ENCODE assay signal across 35 cellular contexts in the genomic region with DNA sequence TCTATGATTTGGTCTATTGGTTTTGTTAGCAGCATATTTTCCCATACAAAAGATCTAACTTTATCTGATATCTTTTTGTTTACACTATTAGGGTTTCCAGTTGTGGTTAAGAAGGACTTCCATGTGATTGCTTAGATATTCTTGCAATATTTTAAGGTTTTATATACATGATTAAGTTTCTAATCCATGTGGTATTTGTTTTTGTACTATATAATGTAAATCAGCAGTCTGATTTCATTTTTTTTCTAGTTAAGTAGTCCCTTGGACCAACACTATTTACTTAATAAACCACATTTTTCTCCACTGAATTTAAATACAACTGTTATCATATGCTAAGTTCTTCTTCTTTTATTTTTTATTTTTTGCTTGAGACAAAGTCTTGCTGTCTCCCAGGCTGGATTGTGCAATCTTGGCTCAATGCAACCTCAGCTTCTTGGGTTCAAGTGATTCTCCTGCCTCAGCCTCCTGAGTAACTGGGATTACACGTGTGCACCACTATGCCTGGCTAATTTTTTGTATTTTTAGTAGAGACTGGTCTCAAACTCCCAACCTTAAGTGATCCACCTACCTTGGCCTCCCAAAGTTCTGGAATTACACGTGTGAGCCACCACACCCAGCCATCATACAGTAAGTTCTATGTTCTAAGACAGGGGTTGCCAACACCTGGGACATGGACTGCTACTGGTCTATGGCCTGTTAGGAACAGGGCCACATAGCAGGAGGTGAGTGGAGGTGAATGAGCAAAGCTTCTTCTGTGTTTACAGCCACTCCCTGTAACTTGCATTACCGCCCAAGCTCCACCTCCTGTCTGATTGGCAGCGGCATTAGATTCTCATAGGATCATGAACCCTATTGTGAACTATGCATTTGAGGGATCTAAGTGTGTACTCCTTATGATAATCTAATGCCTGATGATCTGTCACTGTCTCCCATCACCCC. TPM values are rescaled to one million over a fixed set of nuclear protein-coding genes. Genes with fewer than 3 reads are reported as not detected.
DNase-seq lines count a peak whose midpoint lies in the region; ATAC-seq, FAIRE-seq and TF ChIP-seq lines count a peak whose summit lies in the region.
"Had no signal": no experiment of that assay in that cellular context is flagged by ENCODE, and none has a peak within 500 bp of the region (broad histone marks: within the 10 kb centered on the region; RNA-seq: fewer than 3 reads in every experiment).

No MANE protein-coding gene starts in this region.

- H3K27ac Mint-ChIP-seq in Calu3 (ENCODE audit: unreplicated experiment): peak overlapping the region; percentile 35
- H3K27ac Mint-ChIP-seq: activated B cell treated with CpG ODN at 0.5 μM for 24 hours; activated CD4-positive, alpha-beta T cell treated with anti-CD3 and anti-CD28 coated beads, Interleukin-2, amount 10 ng/mL, durations not matched to agents 7 days and 5 days; activated CD8-positive, alpha-beta memory T cell treated with anti-CD3 and anti-CD28 coated beads, Interleukin-2, amount 10 ng/mL, durations not matched to agents 7 days and 5 days; activated naive CD8-positive, alpha-beta T cell treated with anti-CD3 and anti-CD28 coated beads, Interleukin-2, amount 50 U/mL, for 24 hours; B cell; brain; CD8-positive, alpha-beta memory T cell; neural progenitor cell had no signal

- TF ChIP-seq CTCF in Calu3 (IDR thresholded peaks at IDR 0.05; ENCODE audit: unreplicated experiment) (no peak), K562 (IDR thresholded peaks at IDR 0.05 in 2 of 3, conservative IDR thresholded peaks at IDR 0.05 in 1 of 3; ENCODE audit: insufficient read depth in 2 of 3, low read depth in 1 of 3, low read length in 3 of 3) (no peak), lower leg skin (IDR thresholded peaks at IDR 0.05) (no peak), ascending aorta (IDR thresholded peaks at IDR 0.05) (no peak)

- 31% methylated on average over 4 of the region's 4 CpGs for WGBS in K562 (ENCODE audit: insufficient coverage, low coverage, missing lambda C conversion rate)
- WGBS in lower leg skin, 2 donors: 83 to 91% methylated on average over 4 of the region's 4 CpGs

- H3K4me1 ChIP-seq in K562 (replicated peaks in 1 of 2; ENCODE audit: control insufficient read depth in 2 of 2, insufficient read depth in 2 of 2, low read length in 2 of 2) (peaks cover 0 to 6% of the 10 kb centered on the region in 2 experiments; a peak in 1 of 5 replicates), ascending aorta (no peaks in the 10 kb centered on the region)
- H3K4me1 ChIP-seq: neural progenitor cell, parathyroid adenoma had no signal

- CTCF ChIA-PET in Calu3 (lab: Charles Lee) (no interaction called here), K562 (lab: Yijun Ruan, JAX; ENCODE audit: low intra/inter-chr PET ratio) (no interaction called here)

- TF ChIP-seq EP300 in Ishikawa (IDR thresholded peaks at IDR 0.05; ENCODE audit: borderline replicate concordance) (no peak), K562 (IDR thresholded peaks at IDR 0.05; ENCODE audit: low read length) (no peak)

- no peak for TF ChIP-seq POLR2A in K562 (conservative IDR thresholded peaks at IDR 0.05)
- no peak for TF ChIP-seq POLR2A in lower leg skin (IDR thresholded peaks at IDR 0.05)

- H3K9me3 ChIP-seq in K562 (replicated peaks; ENCODE audit: control insufficient read depth, insufficient read depth, low read depth, low read length): no peaks in the 10 kb centered on the region
- no peaks in the 10 kb centered on the region for H3K9me3 ChIP-seq in ascending aorta
- H3K9me3 ChIP-seq: left lung, MG63, SJCRH30, thoracic aorta had no signal

- H3K4me2 ChIP-seq in K562 (ENCODE audit: insufficient read depth, low read length): no peak overlapping the region
- H3K4me2 ChIP-seq: neural progenitor cell, smooth muscle cell had no signal

- no peak overlapping the region for H3K4me3 Mint-ChIP-seq in Calu3 (ENCODE audit: low read depth, unreplicated experiment)
- H3K4me3 Mint-ChIP-seq: activated B cell treated with CpG ODN at 0.5 μM for 24 hours; activated CD4-positive, alpha-beta T cell treated with anti-CD3 and anti-CD28 coated beads, Interleukin-2, amount 10 ng/mL, durations not matched to agents 7 days and 5 days; activated CD8-positive, alpha-beta memory T cell treated with anti-CD3 and anti-CD28 coated beads, Interleukin-2, amount 10 ng/mL, durations not matched to agents 7 days and 5 days; activated naive CD8-positive, alpha-beta T cell treated with anti-CD3 and anti-CD28 coated beads, Interleukin-2, amount 50 U/mL, for 24 hours; B cell; brain; CD8-positive, alpha-beta memory T cell; neural progenitor cell had no signal

- no peaks in the 10 kb centered on the region for H3K27me3 ChIP-seq in K562 (ENCODE audit: control insufficient read depth in 2 of 2, insufficient read depth in 2 of 2, low read length in 2 of 2)
- no peaks in the 10 kb centered on the region for H3K27me3 ChIP-seq in ascending aorta
- H3K27me3 ChIP-seq: left lung, MG63, neural progenitor cell, SJCRH30 had no signal

- H3K9me3 Mint-ChIP-seq in Calu3 (ENCODE audit: low read depth, unreplicated experiment): no peaks in the 10 kb centered on the region
- H3K9me3 Mint-ChIP-seq: activated B cell treated with CpG ODN at 0.5 μM for 24 hours; activated CD4-positive, alpha-beta T cell treated with anti-CD3 and anti-CD28 coated beads, Interleukin-2, amount 10 ng/mL, durations not matched to agents 7 days and 5 days; brain; CD8-positive, alpha-beta memory T cell; neural progenitor cell had no signal

- H3K79me2 ChIP-seq in K562 (ENCODE audit: control insufficient read depth, insufficient read depth, low read length): no peaks in the 10 kb centered on the region
- H3K79me2 ChIP-seq: parathyroid adenoma had no signal

- BruUV-seq in Calu3 (replicated peaks; lab: Mats Ljungman, UMichigan) (no TSS peak), K562 (replicated peaks; lab: Mats Ljungman, UMichigan) (no TSS peak)

- H3K4me1 Mint-ChIP-seq in Calu3 (ENCODE audit: low read depth, unreplicated experiment): peaks cover 67% of the 10 kb centered on the region
- H3K4me1 Mint-ChIP-seq: activated B cell treated with CpG ODN at 0.5 μM for 24 hours; activated CD4-positive, alpha-beta T cell treated with anti-CD3 and anti-CD28 coated beads, Interleukin-2, amount 10 ng/mL, durations not matched to agents 7 days and 5 days; activated CD8-positive, alpha-beta memory T cell treated with anti-CD3 and anti-CD28 coated beads, Interleukin-2, amount 10 ng/mL, durations not matched to agents 7 days and 5 days; activated naive CD8-positive, alpha-beta T cell treated with anti-CD3 and anti-CD28 coated beads, Interleukin-2, amount 50 U/mL, for 24 hours; B cell; CD8-positive, alpha-beta memory T cell; neural progenitor cell had no signal

- no peaks in the 10 kb centered on the region for H3K9me1 ChIP-seq in K562 (ENCODE audit: control insufficient read depth, insufficient read depth, low read length)

- intact Hi-C loops in Calu3 (cut with micrococcal nuclease; ENCODE audit: unreplicated experiment): no loop called here
- intact Hi-C loops in K562 (cut with micrococcal nuclease): loop anchor here (10.0 kb wide), 1 partner anchor 95 kb away; no protein-coding TSS in a partner anchor
- intact Hi-C loops in left colon (cut with DNase I, micrococcal nuclease): no loop called here
- intact Hi-C loops in lower leg skin (cut with DNase I; ENCODE audit: low total_unique reads): no loop called here
- intact Hi-C loops in ascending aorta (cut with DNase I): no loop called here

- no peak for FAIRE-seq in K562 (lab: Jason Lieb, UNC)
- FAIRE-seq: GM12878, islet of Langerhans had no signal

- no peak for DNase-seq in Calu3
- DNase-seq in K562 (ENCODE audit: extremely low read depth in 1 of 4, low spot score in 3 of 4): no peak
- no peak for DNase-seq in left colon
- DNase-seq in central memory CD4-positive, alpha-beta T cell: no peak
- DNase-seq in lower leg skin (ENCODE audit: low spot score in 2 of 2): no peak
- no peak for DNase-seq in ascending aorta (ENCODE audit: low spot score in 2 of 2)
- DNase-seq: activated B cell treated with CpG ODN at 0.5 μM for 24 hours; activated CD4-positive, alpha-beta T cell treated with anti-CD3 and anti-CD28 coated beads, Interleukin-2, amount 10 ng/mL, durations not matched to agents 7 days and 5 days; activated CD8-positive, alpha-beta memory T cell treated with anti-CD3 and anti-CD28 coated beads, Interleukin-2, amount 10 ng/mL, durations not matched to agents 7 days and 5 days; activated naive CD8-positive, alpha-beta T cell treated with anti-CD3 and anti-CD28 coated beads, Interleukin-2, amount 50 U/mL, for 24 hours; activated T-cell treated with anti-CD3 and anti-CD28 coated beads, Interleukin-2, amount 50 U/mL, for 48 hours; CD8-positive, alpha-beta memory T cell; DMS 273 treated with DMSO at 0.1 percent for 48 hours; glutamatergic neuron; GOT3; KG1; left lung; MG63; NCI-H1436; NCI-H2081 treated with DMSO at 0.1 percent for 48 hours; NCI-H345; NCI-H748 treated with DMSO at 0.1 percent for 48 hours; SJCRH30; stimulated activated naive CD8-positive, alpha-beta T cell treated with anti-CD3 and anti-CD28 coated beads, Interleukin-15, Interleukin-2, amounts not matched to agents 100 U/mL and 50 U/mL, for 24 hours; T1000 had no signal

- TF ChIP-seq RAD21 in Ishikawa (IDR thresholded peaks at IDR 0.05; ENCODE audit: low read depth) (no peak), K562 (CRISPR knock-in tag; conservative IDR thresholded peaks at IDR 0.05 in 1 of 2, IDR thresholded peaks at IDR 0.05 in 1 of 2) (no peak)

- POLR2A ChIA-PET in K562 (lab: Yijun Ruan, JAX): no interaction called here

- H4K20me1 ChIP-seq in K562 (replicated peaks; ENCODE audit: control insufficient read depth, insufficient read depth, low read length): no peaks in the 10 kb centered on the region

- H3K36me3 ChIP-seq in K562 (ENCODE audit: control insufficient read depth, insufficient read depth, low read length) (no peaks in the 10 kb centered on the region), ascending aorta (no peaks in the 10 kb centered on the region)
- H3K36me3 ChIP-seq: left lung, MG63, neural progenitor cell, SJCRH30, thoracic aorta had no signal

- H2AFZ ChIP-seq in K562 (ENCODE audit: low read depth, low read length): no peak overlapping the region
- H2AFZ ChIP-seq: neural progenitor cell, parathyroid adenoma had no signal

- in situ Hi-C loops in K562 (cut with MboI): no loop called here

- peaks cover 18% of the 10 kb centered on the region for H3K36me3 Mint-ChIP-seq in Calu3 (ENCODE audit: insufficient read depth, unreplicated experiment)
- H3K36me3 Mint-ChIP-seq: activated CD8-positive, alpha-beta memory T cell treated with anti-CD3 and anti-CD28 coated beads, Interleukin-2, amount 10 ng/mL, durations not matched to agents 7 days and 5 days; brain; CD8-positive, alpha-beta memory T cell; neural progenitor cell had no signal

- H3K9ac ChIP-seq in K562 (ENCODE audit: insufficient read depth in 1 of 2, low read depth in 2 of 2, low read length in 2 of 2): no peak overlapping the region
- H3K9ac ChIP-seq: neural progenitor cell, parathyroid adenoma had no signal

- no peak overlapping the region for H3K27ac ChIP-seq in K562 (ENCODE audit: extremely low read depth, low read depth, low read length)
- no peak overlapping the region for H3K27ac ChIP-seq in ascending aorta
- H3K27ac ChIP-seq: left lung, neural progenitor cell, parathyroid adenoma, SJCRH30, thoracic aorta had no signal

- no peak for ATAC-seq in K562
- peak; percentile 68 for ATAC-seq in left colon
- ATAC-seq: activated CD8-positive, alpha-beta memory T cell treated with anti-CD3 and anti-CD28 coated beads, Interleukin-2, amount 10 ng/mL, durations not matched to agents 7 days and 5 days; activated naive CD8-positive, alpha-beta T cell treated with anti-CD3 and anti-CD28 coated beads, Interleukin-2, amount 50 U/mL, for 24 hours; GM12878; left lung; stimulated activated naive CD8-positive, alpha-beta T cell treated with anti-CD3 and anti-CD28 coated beads, Interleukin-15, Interleukin-2, amounts not matched to agents 100 U/mL and 50 U/mL, for 24 hours had no signal

- H3K4me3 ChIP-seq in K562 (no peak overlapping the region), lower leg skin (ENCODE audit: low read depth, poor library complexity, severe bottlenecking) (no peak overlapping the region), ascending aorta (no peak overlapping the region)
- H3K4me3 ChIP-seq: GM12878, left lung, MG63, neural progenitor cell, SJCRH30, smooth muscle cell, thoracic aorta had no signal

- H3K27me3 Mint-ChIP-seq in Calu3 (ENCODE audit: unreplicated experiment): no peaks in the 10 kb centered on the region

RNA-seq across cellular contexts. Expression of a gene that starts 58.5 kb away (rescaled TPM):
- 38.3 and 60.6 TPM in 2 replicates for total RNA-seq in Calu3 (2022)
- total RNA-seq in K562 (2011; cell fraction: chromatin; rRNA removed; ENCODE audit: low replicate concordance): 0.37 and 1.9 TPM in 2 replicates
- total RNA-seq in K562 (2011; cell fraction: nucleolus; rRNA removed): 0.17 and 0.26 TPM in 2 replicates
- 0.66 and 1.1 TPM in 2 replicates for total RNA-seq in K562 (2011; cell fraction: nucleoplasm; rRNA removed)
- total RNA-seq in K562 (2014; rRNA removed): 0.91 and 1.8 TPM in 2 replicates
- total RNA-seq in K562 (2014; rRNA removed; fragmentation: Illumina TruSeq; extraction: Trizol): 2.4 and 2.5 TPM in 2 replicates
- total RNA-seq in K562 (2015; rRNA removed; fragmentation: Illumina TruSeq; extraction: Trizol): 5.0 and 5.7 TPM in 2 replicates
- 2.0 and 3.1 TPM in 2 replicates for total RNA-seq in K562 (2021)
- polyA plus RNA-seq in K562 (2011; rRNA removed): 0.19 and 2.5 TPM in 2 replicates
- 0.07 and 1.2 TPM in 2 replicates for polyA plus RNA-seq in K562 (2011; cell fraction: cytosol; rRNA removed)
- 0.45 and 2.0 TPM in 2 replicates for polyA plus RNA-seq in K562 (2011; cell fraction: nucleus; rRNA removed)
- 2.4 and 3.7 TPM in 2 replicates for polyA plus RNA-seq in K562 (2012)
- polyA plus RNA-seq in K562 (2014; fragmentation: Illumina TruSeq; extraction: Trizol): 1.2 TPM in 2 replicates
- polyA plus RNA-seq in K562 (2014; fragmentation: Nextera tagmentation; extraction: Ambion mirVana): under 1 TPM; 0.44 to 0.71 TPM
- polyA plus RNA-seq in K562 (2014; rRNA removed): 0.67 and 1.0 TPM in 2 replicates
- polyA minus RNA-seq in K562 (2011; rRNA and poly(A)+ RNA removed): 0.87 and 3.0 TPM in 2 replicates
- polyA minus RNA-seq in K562 (2011; cell fraction: cytosol; rRNA and poly(A)+ RNA removed): 0.73 and 2.3 TPM in 2 replicates
- 0.33 and 1.1 TPM in 2 replicates for polyA minus RNA-seq in K562 (2011; cell fraction: nucleus; rRNA and poly(A)+ RNA removed)
- 10 to 100 TPM in 1 of 2 donors, 1 to 10 TPM in 1; 9.7 to 16.0 TPM for total RNA-seq in left colon
- total RNA-seq in lower leg skin: 10 to 100 TPM; 22.6 to 34.8 (median 27.2) TPM
- 0.11 TPM for total RNA-seq in ascending aorta
- total RNA-seq: A673, SJCRH30 had no signal
- polyA plus RNA-seq: GM12878 had no signal
